2 cellular contexts compared by ENCODE assay signal in the genomic region with DNA sequence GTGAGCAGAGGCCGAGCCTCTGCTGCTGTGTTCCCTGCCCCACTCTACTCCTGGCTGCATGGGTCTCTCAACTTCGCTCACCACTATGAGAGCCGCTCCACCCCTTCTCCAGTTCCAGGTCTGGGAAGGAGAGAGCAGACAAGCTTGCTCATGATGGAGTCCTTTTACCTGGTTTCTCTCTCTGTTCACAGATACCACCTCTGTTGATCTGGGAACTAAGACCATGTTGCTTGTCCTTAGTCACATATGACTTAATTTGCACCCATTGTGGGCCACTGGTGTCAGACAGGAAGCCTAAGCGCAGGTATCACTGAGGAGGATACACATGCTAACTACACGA.
TF ChIP-seq lines count a peak whose summit lies in the region.

No MANE protein-coding gene starts in this region.

TF ChIP-seq in H1, 55 proteins besides CTCF, POLR2A, EP300 and RAD21:
- TF ChIP-seq RFX5 (IDR thresholded peaks at IDR 0.05; ENCODE audit: borderline replicate concordance, low read depth, low read length) (no peak), SIRT6 (IDR thresholded peaks at IDR 0.05; ENCODE audit: low read length) (no peak), POLR2AphosphoS5 (IDR thresholded peaks at IDR 0.05; ENCODE audit: low read depth, low read length) (peak; percentile 33; the same call in 1 of the 2 replicates), NRF1 (IDR thresholded peaks at IDR 0.05; ENCODE audit: low read depth, low read length) (no peak)
- TF ChIP-seq, protein P1, sequence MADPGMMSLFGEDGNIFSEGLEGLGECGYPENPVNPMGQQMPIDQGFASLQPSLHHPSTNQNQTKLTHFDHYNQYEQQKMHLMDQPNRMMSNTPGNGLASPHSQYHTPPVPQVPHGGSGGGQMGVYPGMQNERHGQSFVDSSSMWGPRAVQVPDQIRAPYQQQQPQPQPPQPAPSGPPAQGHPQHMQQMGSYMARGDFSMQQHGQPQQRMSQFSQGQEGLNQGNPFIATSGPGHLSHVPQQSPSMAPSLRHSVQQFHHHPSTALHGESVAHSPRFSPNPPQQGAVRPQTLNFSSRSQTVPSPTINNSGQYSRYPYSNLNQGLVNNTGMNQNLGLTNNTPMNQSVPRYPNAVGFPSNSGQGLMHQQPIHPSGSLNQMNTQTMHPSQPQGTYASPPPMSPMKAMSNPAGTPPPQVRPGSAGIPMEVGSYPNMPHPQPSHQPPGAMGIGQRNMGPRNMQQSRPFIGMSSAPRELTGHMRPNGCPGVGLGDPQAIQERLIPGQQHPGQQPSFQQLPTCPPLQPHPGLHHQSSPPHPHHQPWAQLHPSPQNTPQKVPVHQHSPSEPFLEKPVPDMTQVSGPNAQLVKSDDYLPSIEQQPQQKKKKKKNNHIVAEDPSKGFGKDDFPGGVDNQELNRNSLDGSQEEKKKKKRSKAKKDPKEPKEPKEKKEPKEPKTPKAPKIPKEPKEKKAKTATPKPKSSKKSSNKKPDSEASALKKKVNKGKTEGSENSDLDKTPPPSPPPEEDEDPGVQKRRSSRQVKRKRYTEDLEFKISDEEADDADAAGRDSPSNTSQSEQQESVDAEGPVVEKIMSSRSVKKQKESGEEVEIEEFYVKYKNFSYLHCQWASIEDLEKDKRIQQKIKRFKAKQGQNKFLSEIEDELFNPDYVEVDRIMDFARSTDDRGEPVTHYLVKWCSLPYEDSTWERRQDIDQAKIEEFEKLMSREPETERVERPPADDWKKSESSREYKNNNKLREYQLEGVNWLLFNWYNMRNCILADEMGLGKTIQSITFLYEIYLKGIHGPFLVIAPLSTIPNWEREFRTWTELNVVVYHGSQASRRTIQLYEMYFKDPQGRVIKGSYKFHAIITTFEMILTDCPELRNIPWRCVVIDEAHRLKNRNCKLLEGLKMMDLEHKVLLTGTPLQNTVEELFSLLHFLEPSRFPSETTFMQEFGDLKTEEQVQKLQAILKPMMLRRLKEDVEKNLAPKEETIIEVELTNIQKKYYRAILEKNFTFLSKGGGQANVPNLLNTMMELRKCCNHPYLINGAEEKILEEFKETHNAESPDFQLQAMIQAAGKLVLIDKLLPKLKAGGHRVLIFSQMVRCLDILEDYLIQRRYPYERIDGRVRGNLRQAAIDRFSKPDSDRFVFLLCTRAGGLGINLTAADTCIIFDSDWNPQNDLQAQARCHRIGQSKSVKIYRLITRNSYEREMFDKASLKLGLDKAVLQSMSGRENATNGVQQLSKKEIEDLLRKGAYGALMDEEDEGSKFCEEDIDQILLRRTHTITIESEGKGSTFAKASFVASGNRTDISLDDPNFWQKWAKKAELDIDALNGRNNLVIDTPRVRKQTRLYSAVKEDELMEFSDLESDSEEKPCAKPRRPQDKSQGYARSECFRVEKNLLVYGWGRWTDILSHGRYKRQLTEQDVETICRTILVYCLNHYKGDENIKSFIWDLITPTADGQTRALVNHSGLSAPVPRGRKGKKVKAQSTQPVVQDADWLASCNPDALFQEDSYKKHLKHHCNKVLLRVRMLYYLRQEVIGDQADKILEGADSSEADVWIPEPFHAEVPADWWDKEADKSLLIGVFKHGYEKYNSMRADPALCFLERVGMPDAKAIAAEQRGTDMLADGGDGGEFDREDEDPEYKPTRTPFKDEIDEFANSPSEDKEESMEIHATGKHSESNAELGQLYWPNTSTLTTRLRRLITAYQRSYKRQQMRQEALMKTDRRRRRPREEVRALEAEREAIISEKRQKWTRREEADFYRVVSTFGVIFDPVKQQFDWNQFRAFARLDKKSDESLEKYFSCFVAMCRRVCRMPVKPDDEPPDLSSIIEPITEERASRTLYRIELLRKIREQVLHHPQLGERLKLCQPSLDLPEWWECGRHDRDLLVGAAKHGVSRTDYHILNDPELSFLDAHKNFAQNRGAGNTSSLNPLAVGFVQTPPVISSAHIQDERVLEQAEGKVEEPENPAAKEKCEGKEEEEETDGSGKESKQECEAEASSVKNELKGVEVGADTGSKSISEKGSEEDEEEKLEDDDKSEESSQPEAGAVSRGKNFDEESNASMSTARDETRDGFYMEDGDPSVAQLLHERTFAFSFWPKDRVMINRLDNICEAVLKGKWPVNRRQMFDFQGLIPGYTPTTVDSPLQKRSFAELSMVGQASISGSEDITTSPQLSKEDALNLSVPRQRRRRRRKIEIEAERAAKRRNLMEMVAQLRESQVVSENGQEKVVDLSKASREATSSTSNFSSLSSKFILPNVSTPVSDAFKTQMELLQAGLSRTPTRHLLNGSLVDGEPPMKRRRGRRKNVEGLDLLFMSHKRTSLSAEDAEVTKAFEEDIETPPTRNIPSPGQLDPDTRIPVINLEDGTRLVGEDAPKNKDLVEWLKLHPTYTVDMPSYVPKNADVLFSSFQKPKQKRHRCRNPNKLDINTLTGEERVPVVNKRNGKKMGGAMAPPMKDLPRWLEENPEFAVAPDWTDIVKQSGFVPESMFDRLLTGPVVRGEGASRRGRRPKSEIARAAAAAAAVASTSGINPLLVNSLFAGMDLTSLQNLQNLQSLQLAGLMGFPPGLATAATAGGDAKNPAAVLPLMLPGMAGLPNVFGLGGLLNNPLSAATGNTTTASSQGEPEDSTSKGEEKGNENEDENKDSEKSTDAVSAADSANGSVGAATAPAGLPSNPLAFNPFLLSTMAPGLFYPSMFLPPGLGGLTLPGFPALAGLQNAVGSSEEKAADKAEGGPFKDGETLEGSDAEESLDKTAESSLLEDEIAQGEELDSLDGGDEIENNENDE (IDR thresholded peaks at IDR 0.05; ENCODE audit: insufficient replicate concordance, low read length), result no peak
- TF ChIP-seq, protein P2, sequence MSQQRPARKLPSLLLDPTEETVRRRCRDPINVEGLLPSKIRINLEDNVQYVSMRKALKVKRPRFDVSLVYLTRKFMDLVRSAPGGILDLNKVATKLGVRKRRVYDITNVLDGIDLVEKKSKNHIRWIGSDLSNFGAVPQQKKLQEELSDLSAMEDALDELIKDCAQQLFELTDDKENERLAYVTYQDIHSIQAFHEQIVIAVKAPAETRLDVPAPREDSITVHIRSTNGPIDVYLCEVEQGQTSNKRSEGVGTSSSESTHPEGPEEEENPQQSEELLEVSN (IDR thresholded peaks at IDR 0.05), result no peak

TF ChIP-seq in SK-N-SH, 30 proteins besides CTCF, POLR2A, EP300 and RAD21:
- TF ChIP-seq RCOR1 (IDR thresholded peaks at IDR 0.05; ENCODE audit: low read length) (no peak), GABPA (IDR thresholded peaks at IDR 0.05; ENCODE audit: low read depth) (no peak), TAF1 (IDR thresholded peaks at IDR 0.05; ENCODE audit: borderline replicate concordance, low read depth, low read length) (no peak), TCF12 (IDR thresholded peaks at IDR 0.05) (no peak), SIN3A (IDR thresholded peaks at IDR 0.05; ENCODE audit: borderline replicate concordance, low read depth, low read length) (no peak), ELF1 (IDR thresholded peaks at IDR 0.05) (no peak), EZH2phosphoT487 (IDR thresholded peaks at IDR 0.05; ENCODE audit: borderline replicate concordance, low read depth) (no peak), NFIC (IDR thresholded peaks at IDR 0.05; ENCODE audit: borderline replicate concordance) (no peak), SMC3 (IDR thresholded peaks at IDR 0.05; ENCODE audit: low read depth, low read length) (no peak), TEAD4 (IDR thresholded peaks at IDR 0.05; ENCODE audit: borderline replicate concordance, insufficient read depth) (no peak), FOXJ3 (CRISPR knock-in tag; IDR thresholded peaks at IDR 0.05) (no peak), FOSL2 (IDR thresholded peaks at IDR 0.05; ENCODE audit: borderline replicate concordance, low read depth) (no peak)
- TF ChIP-seq, protein P3, sequence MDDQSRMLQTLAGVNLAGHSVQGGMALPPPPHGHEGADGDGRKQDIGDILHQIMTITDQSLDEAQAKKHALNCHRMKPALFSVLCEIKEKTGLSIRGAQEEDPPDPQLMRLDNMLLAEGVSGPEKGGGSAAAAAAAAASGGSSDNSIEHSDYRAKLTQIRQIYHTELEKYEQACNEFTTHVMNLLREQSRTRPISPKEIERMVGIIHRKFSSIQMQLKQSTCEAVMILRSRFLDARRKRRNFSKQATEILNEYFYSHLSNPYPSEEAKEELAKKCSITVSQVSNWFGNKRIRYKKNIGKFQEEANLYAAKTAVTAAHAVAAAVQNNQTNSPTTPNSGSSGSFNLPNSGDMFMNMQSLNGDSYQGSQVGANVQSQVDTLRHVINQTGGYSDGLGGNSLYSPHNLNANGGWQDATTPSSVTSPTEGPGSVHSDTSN (IDR thresholded peaks at IDR 0.05), result no peak
- TF ChIP-seq, protein P4, sequence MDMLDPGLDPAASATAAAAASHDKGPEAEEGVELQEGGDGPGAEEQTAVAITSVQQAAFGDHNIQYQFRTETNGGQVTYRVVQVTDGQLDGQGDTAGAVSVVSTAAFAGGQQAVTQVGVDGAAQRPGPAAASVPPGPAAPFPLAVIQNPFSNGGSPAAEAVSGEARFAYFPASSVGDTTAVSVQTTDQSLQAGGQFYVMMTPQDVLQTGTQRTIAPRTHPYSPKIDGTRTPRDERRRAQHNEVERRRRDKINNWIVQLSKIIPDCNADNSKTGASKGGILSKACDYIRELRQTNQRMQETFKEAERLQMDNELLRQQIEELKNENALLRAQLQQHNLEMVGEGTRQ (IDR thresholded peaks at IDR 0.05; ENCODE audit: borderline replicate concordance, low read depth, low read length), result no peak
